ENCODE assay signal across 12 cellular contexts in genomic region chr7:143265017-143265693, GRCh38. TPM values are rescaled to one million over a fixed set of nuclear protein-coding genes. Genes with fewer than 3 reads are reported as not detected.
DNase-seq lines count a peak whose midpoint lies in the region; ATAC-seq and TF ChIP-seq lines count a peak whose summit lies in the region.
"Had no signal": no experiment of that assay in that cellular context is flagged by ENCODE, and none has a peak within 500 bp of the region (broad histone marks: within the 10 kb centered on the region; RNA-seq: fewer than 3 reads in every experiment).

No MANE protein-coding gene starts in this region.

- TF ChIP-seq RAD21 in liver (IDR thresholded peaks at IDR 0.05) = no peak

- peak; percentile 15 to 25 for DNase-seq in heart right ventricle
- no peak for DNase-seq in right atrium auricular region (ENCODE audit: low spot score)
- DNase-seq in stimulated activated naive CD8-positive, alpha-beta T cell treated with anti-CD3 and anti-CD28 coated beads, Interleukin-15, amount 100 ng/mL, for 72 hours = no peak
- DNase-seq in inferior parietal cortex (ENCODE audit: extremely low spot score) = no peak
- no peak for DNase-seq in NCI-H1930 (lab: John Stamatoyannopoulos, UW)
- no peak for DNase-seq in NCI-H187 (lab: John Stamatoyannopoulos, UW)
- DNase-seq: HCEC 1CT, NCI-H69 had no signal

- no peak for TF ChIP-seq CTCF in heart right ventricle (IDR thresholded peaks at IDR 0.05)
- TF ChIP-seq CTCF in right atrium auricular region (IDR thresholded peaks at IDR 0.05) = no peak
- TF ChIP-seq CTCF in liver (IDR thresholded peaks at IDR 0.05; ENCODE audit: low read depth, low read length, missing input control) = no peak

- H3K4me1 Mint-ChIP-seq in activated T-helper 17 cell treated with anti-CD3 and anti-CD28 coated beads, Interleukin-2, amount 50 U/mL, for 72 hours = peaks cover 23% of the 10 kb centered on the region
- peaks cover 37% of the 10 kb centered on the region for H3K4me1 Mint-ChIP-seq in stimulated activated naive CD8-positive, alpha-beta T cell treated with anti-CD3 and anti-CD28 coated beads, Interleukin-15, amount 100 ng/mL, for 72 hours

- H3K4me3 Mint-ChIP-seq in activated T-helper 17 cell treated with anti-CD3 and anti-CD28 coated beads, Interleukin-2, amount 50 U/mL, for 72 hours = peak overlapping the region; percentile 98
- peak overlapping the region; percentile 95 to 96 for H3K4me3 Mint-ChIP-seq in stimulated activated naive CD8-positive, alpha-beta T cell treated with anti-CD3 and anti-CD28 coated beads, Interleukin-15, amount 100 ng/mL, for 72 hours

- H3K4me1 ChIP-seq in heart right ventricle = peaks cover 10 to 34% (median 24%) of the 10 kb centered on the region in 9 donors
- peaks cover 0 to 16% of the 10 kb centered on the region in 2 donors for H3K4me1 ChIP-seq in right atrium auricular region
- peaks cover 8 to 44% (median 31%) of the 10 kb centered on the region in 4 donors for H3K4me1 ChIP-seq in liver (ENCODE audit: control insufficient read depth in 4 of 4, insufficient read depth in 4 of 4, low read length in 3 of 4)

- H3K36me3 Mint-ChIP-seq in activated T-helper 17 cell treated with anti-CD3 and anti-CD28 coated beads, Interleukin-2, amount 50 U/mL, for 72 hours (ENCODE audit: low read depth) = peaks cover 70% of the 10 kb centered on the region

- peak overlapping the region in 7 of 10 donors; percentile 2 to 96 (median 94) for H3K27ac ChIP-seq in heart right ventricle
- no peak overlapping the region for H3K27ac ChIP-seq in right atrium auricular region
- H3K27ac ChIP-seq in liver (ENCODE audit: low read depth in 1 of 2, low read length in 2 of 2) = no peak overlapping the region

- no peaks in the 10 kb centered on the region for H3K27me3 Mint-ChIP-seq in activated T-helper 17 cell treated with anti-CD3 and anti-CD28 coated beads, Interleukin-2, amount 50 U/mL, for 72 hours
- H3K27me3 Mint-ChIP-seq in stimulated activated naive CD8-positive, alpha-beta T cell treated with anti-CD3 and anti-CD28 coated beads, Interleukin-15, amount 100 ng/mL, for 72 hours = no peaks in the 10 kb centered on the region

- no peak overlapping the region for H3K9ac ChIP-seq in liver (ENCODE audit: low read depth in 1 of 2, low read length in 2 of 2)

- H3K27me3 ChIP-seq in heart right ventricle (no peaks in the 10 kb centered on the region), right atrium auricular region (no peaks in the 10 kb centered on the region), liver (ENCODE audit: control insufficient read depth in 4 of 4, insufficient read depth in 4 of 4, low read length in 3 of 4) (no peaks in the 10 kb centered on the region)
- H3K27me3 ChIP-seq: left lung had no signal

- 58 to 66% methylated on average over 15 of the region's 15 CpGs for WGBS in heart right ventricle, 2 donors
- 63% methylated on average over 15 of the region's 15 CpGs for WGBS in liver

- H3K36me3 ChIP-seq in heart right ventricle (peaks cover 0 to 58% (median 20%) of the 10 kb centered on the region in 9 donors), right atrium auricular region (peaks cover 29% of the 10 kb centered on the region), liver (ENCODE audit: control insufficient read depth in 4 of 4, insufficient read depth in 3 of 4, low read depth in 1 of 4, low read length in 3 of 4) (peaks cover 0 to 26% (median 7%) of the 10 kb centered on the region in 4 donors)

- intact Hi-C loops in heart right ventricle (cut with DNase I) = loop anchor here in 3 of 10 donors (2.0 to 10.0 kb wide), 2 partner anchors 20 to 120 kb away; partner anchors contain the start of genes TMEM139 (in 2 of the 3) and ZYX (in 1 of the 3)

- H3K4me3 ChIP-seq in heart right ventricle = peak overlapping the region in 6 of 10 donors; percentile 64 to 89 (median 87)
- H3K4me3 ChIP-seq in right atrium auricular region = peak overlapping the region in 1 of 2 donors; percentile 70
- no peak overlapping the region for H3K4me3 ChIP-seq in liver (ENCODE audit: low read depth in 1 of 3, low read length in 3 of 3)

- H3K9me3 ChIP-seq in heart right ventricle = no peaks in the 10 kb centered on the region
- H3K9me3 ChIP-seq in right atrium auricular region = no peaks in the 10 kb centered on the region
- H3K9me3 ChIP-seq in liver (ENCODE audit: control insufficient read depth in 4 of 4, low read length in 3 of 4) = no peaks in the 10 kb centered on the region
- H3K9me3 ChIP-seq: left lung had no signal

- ATAC-seq in heart right ventricle = no peak
- ATAC-seq in activated T-helper 17 cell treated with anti-CD3 and anti-CD28 coated beads, Interleukin-2, amount 50 U/mL, for 72 hours (replicated peaks) = peak; percentile 25
- ATAC-seq in stimulated activated naive CD8-positive, alpha-beta T cell treated with anti-CD3 and anti-CD28 coated beads, Interleukin-15, amount 100 ng/mL, for 72 hours = no peak
- ATAC-seq: left lung had no signal

- peak overlapping the region; percentile 97 for H3K27ac Mint-ChIP-seq in activated T-helper 17 cell treated with anti-CD3 and anti-CD28 coated beads, Interleukin-2, amount 50 U/mL, for 72 hours
- H3K27ac Mint-ChIP-seq in stimulated activated naive CD8-positive, alpha-beta T cell treated with anti-CD3 and anti-CD28 coated beads, Interleukin-15, amount 100 ng/mL, for 72 hours = peak overlapping the region; percentile 90 to 99

- H3K9me3 Mint-ChIP-seq in activated T-helper 17 cell treated with anti-CD3 and anti-CD28 coated beads, Interleukin-2, amount 50 U/mL, for 72 hours = no peaks in the 10 kb centered on the region
- peaks cover 5 to 7% of the 10 kb centered on the region in 2 donors for H3K9me3 Mint-ChIP-seq in stimulated activated naive CD8-positive, alpha-beta T cell treated with anti-CD3 and anti-CD28 coated beads, Interleukin-15, amount 100 ng/mL, for 72 hours

TF ChIP-seq in liver, 16 proteins besides CTCF, POLR2A, EP300 and RAD21:
- TF ChIP-seq NR2F2 (IDR thresholded peaks at IDR 0.05) = peak; percentile 21
- TF ChIP-seq FOXA1 (IDR thresholded peaks at IDR 0.05) = no peak
- no peak for TF ChIP-seq REST (IDR thresholded peaks at IDR 0.05)

RNA-seq across cellular contexts. Expression of gene GSTK1, which starts 1.9 kb away (rescaled TPM):
- total RNA-seq in heart right ventricle = 100 to 1,000 TPM; 251 to 294 (median 269) TPM
- 100 to 1,000 TPM; 136 to 317 TPM for polyA plus RNA-seq in heart right ventricle
- 100 to 1,000 TPM; 169 to 270 TPM for total RNA-seq in right atrium auricular region
- 100 to 1,000 TPM; 214 to 269 TPM for total RNA-seq in activated T-helper 17 cell treated with anti-CD3 and anti-CD28 coated beads, Interleukin-2, amount 50 U/mL, for 72 hours
- total RNA-seq in liver = 100 to 1,000 TPM in 1 of 2 donors, 10 to 100 TPM in 1; 98.9 to 178 TPM
- 100 to 1,000 TPM; 195 to 253 TPM for polyA plus RNA-seq in liver

RNA-seq across cellular contexts. Expression of gene TMEM139, which starts 19.6 kb away (rescaled TPM):
- total RNA-seq in heart right ventricle = 10 to 100 TPM in 7 of 10 donors, 1 to 10 TPM in 3; 5.4 to 14.2 (median 11.1) TPM
- polyA plus RNA-seq in heart right ventricle = 10 to 100 TPM in 1 of 2 donors, 1 to 10 TPM in 1; 2.6 to 18.0 TPM
- total RNA-seq in right atrium auricular region = 10 to 100 TPM in 1 of 2 donors, 1 to 10 TPM in 1; 7.8 to 12.3 TPM
- 1 to 10 TPM in 1 of 2 donors, under 1 TPM in 1; 0.86 to 1.9 TPM for total RNA-seq in activated T-helper 17 cell treated with anti-CD3 and anti-CD28 coated beads, Interleukin-2, amount 50 U/mL, for 72 hours
- total RNA-seq in liver = 1 to 10 TPM; 3.0 to 3.9 TPM
- 1 to 10 TPM; 7.0 to 8.6 TPM for polyA plus RNA-seq in liver

RNA-seq across cellular contexts. Expression of gene CASP2, which starts 23.0 kb away (rescaled TPM):
- 10 to 100 TPM in 6 of 10 donors, 1 to 10 TPM in 4; 7.1 to 13.9 (median 10.2) TPM for total RNA-seq in heart right ventricle
- 1 to 10 TPM; 4.4 to 8.0 TPM for polyA plus RNA-seq in heart right ventricle
- 1 to 10 TPM; 5.2 to 7.6 TPM for total RNA-seq in right atrium auricular region
- total RNA-seq in activated T-helper 17 cell treated with anti-CD3 and anti-CD28 coated beads, Interleukin-2, amount 50 U/mL, for 72 hours = 100 to 1,000 TPM; 110 to 119 TPM
- total RNA-seq in liver = 10 to 100 TPM in 1 of 2 donors, 1 to 10 TPM in 1; 4.5 to 11.3 TPM
- 1 to 10 TPM; 3.4 to 3.7 TPM for polyA plus RNA-seq in liver

RNA-seq across cellular contexts. Expression of gene TAS2R40, which starts 43.3 kb away (rescaled TPM):
- not detected for total RNA-seq in heart right ventricle
- not detected for polyA plus RNA-seq in heart right ventricle
- not detected for total RNA-seq in right atrium auricular region
- not detected for total RNA-seq in activated T-helper 17 cell treated with anti-CD3 and anti-CD28 coated beads, Interleukin-2, amount 50 U/mL, for 72 hours
- not detected for total RNA-seq in liver
- polyA plus RNA-seq in liver = not detected
- total RNA-seq: bronchial epithelial cell, left lung had no signal

RNA-seq across cellular contexts. Expression of gene CLCN1, which starts 50.8 kb away (rescaled TPM):
- total RNA-seq in heart right ventricle (not detected), right atrium auricular region (not detected), liver (under 1 TPM in 1 of 2 donors, not detected in 1; 0.08 TPM)
- polyA plus RNA-seq in heart right ventricle (under 1 TPM in 1 of 2 donors, not detected in 1; 0.01 TPM), liver (under 1 TPM in 1 of 2 donors, not detected in 1; 0.01 TPM)
- total RNA-seq in activated T-helper 17 cell treated with anti-CD3 and anti-CD28 coated beads, Interleukin-2, amount 50 U/mL, for 72 hours = under 1 TPM in 1 of 2 donors, not detected in 1; 0.11 TPM

Comparison
In these comparisons a context has a peak if more than half of its experiments do, and no peak if none do; other contexts are left out.
1. DNase-seq: peak in heart right ventricle (2 of 2); none in right atrium auricular region (single experiment), stimulated activated naive CD8-positive, alpha-beta T cell treated with anti-CD3 and anti-CD28 coated beads, Interleukin-15, amount 100 ng/mL, for 72 hours (0 of 2), inferior parietal cortex (single experiment), NCI-H1930 (0 of 2) and NCI-H187 (0 of 2).
2. H3K27ac ChIP-seq: peak in heart right ventricle (7 of 10); none in right atrium auricular region (0 of 2) and liver (0 of 2).
3. H3K4me3 ChIP-seq: peak in heart right ventricle (6 of 10); none in liver (0 of 3).
4. RNA of gene CASP2, which starts 23.0 kb away (total RNA-seq): 110 to 119 TPM in activated T-helper 17 cell treated with anti-CD3 and anti-CD28 coated beads, Interleukin-2, amount 50 U/mL, for 72 hours; 4.5 to 11.3 TPM in liver, 7.1 to 13.9 TPM in heart right ventricle and 5.2 to 7.6 TPM in right atrium auricular region; every median in the first group is over 4 times any median in the second.